In genomic region chr1:231301990-231302389, GRCh38 we compare ENCODE assay signal across 32 cellular contexts. TPM values are rescaled to one million over a fixed set of nuclear protein-coding genes. Genes with fewer than 3 reads are reported as not detected.
DNase-seq lines count a peak whose midpoint lies in the region; ATAC-seq, FAIRE-seq and TF ChIP-seq lines count a peak whose summit lies in the region.
"Had no signal": no experiment of that assay in that cellular context is flagged by ENCODE, and none has a peak within 500 bp of the region (broad histone marks: within the 10 kb centered on the region; RNA-seq: fewer than 3 reads in every experiment).

No MANE protein-coding gene starts in this region.

- no peak for TF ChIP-seq CTCF in liver (IDR thresholded peaks at IDR 0.05; ENCODE audit: low read depth, low read length, missing input control)
- no peak for TF ChIP-seq CTCF in HepG2 (CRISPR knock-in tag; IDR thresholded peaks at IDR 0.05)
- TF ChIP-seq CTCF in HEK293 (tag by site-specific recombination; IDR thresholded peaks at IDR 0.05) = no peak
- TF ChIP-seq CTCF in upper lobe of right lung (IDR thresholded peaks at IDR 0.05) = no peak

- in situ Hi-C loops in HepG2 (cut with HindIII; ENCODE audit: extremely low pct_ligation_motif_present, low pct_unique_long_range_greater_than_20kb) = no loop called here

- TF ChIP-seq POLR2A in HepG2 (IDR thresholded peaks at IDR 0.05; ENCODE audit: insufficient read depth in 1 of 2, low read depth in 2 of 2, low read length in 2 of 2) = no peak

- ATAC-seq in HepG2 (no peak), left lobe of liver (peak; percentile 80), GM18861 (IDR thresholded peaks at IDR 0.05; ENCODE audit: unreplicated experiment) (no peak), upper lobe of right lung (no peak)
- ATAC-seq: A549; CD8-positive, alpha-beta T cell had no signal

- TF ChIP-seq RAD21 in liver (IDR thresholded peaks at IDR 0.05) = no peak
- TF ChIP-seq RAD21 in HepG2 (CRISPR knock-in tag; IDR thresholded peaks at IDR 0.05) = no peak

- CTCF ChIA-PET in HepG2 (lab: Yijun Ruan, JAX; ENCODE audit: low intra/inter-chr PET ratio, low total read pairs) = no interaction called here
- CTCF ChIA-PET in HEK293 (lab: Yijun Ruan, JAX) = interaction anchor here (0.6 kb wide), 1 partner anchor 681 kb away, joined by 3 read pairs; no protein-coding TSS in a partner anchor

- no peak overlapping the region for H3K9ac ChIP-seq in liver (ENCODE audit: low read depth in 1 of 2, low read length in 2 of 2)
- no peak overlapping the region for H3K9ac ChIP-seq in HepG2 (ENCODE audit: insufficient read depth, low read depth, low read length)
- H3K9ac ChIP-seq: BLaER1; BLaER1 treated with 17β-estradiol and CSF1 and Interleukin-3, amounts not matched to agents 10 nM and 100 nM had no signal

- H3K4me3 ChIP-seq in liver (ENCODE audit: low read depth in 1 of 3, low read length in 3 of 3) = no peak overlapping the region
- H3K4me3 ChIP-seq in HepG2 (replicated peaks in 1 of 3; ENCODE audit: insufficient read depth in 1 of 3, low read depth in 2 of 3, low read length in 3 of 3) = no peak overlapping the region
- no peak overlapping the region for H3K4me3 ChIP-seq in HEK293 (ENCODE audit: low read depth, low read length)
- no peak overlapping the region for H3K4me3 ChIP-seq in upper lobe of right lung
- H3K4me3 ChIP-seq: A549; BLaER1; BLaER1 treated with 17β-estradiol and CSF1 and Interleukin-3, amounts not matched to agents 10 nM and 100 nM had no signal

- DNase-seq in HepG2 (ENCODE audit: low spot score) (no peak), left lobe of liver (ENCODE audit: low spot score) (peak; percentile 51), upper lobe of right lung (no peak)
- DNase-seq: 8988T; ACHN; AML-193; BE2C; C1 segment of cervical spinal cord; Caco-2; Calu3; CD4-positive, alpha-beta memory T cell; CD4-positive, alpha-beta T cell; CD4-positive, CD25-positive, alpha-beta regulatory T cell; CD8-positive, alpha-beta memory T cell; CD8-positive, alpha-beta T cell; COR-L47; DMS 273 treated with DMSO at 0.1 percent for 48 hours; DMS153; DMS79; DMS79 treated with DMSO at 0.1 percent for 48 hours; DND-41; EL had no signal

- BruUV-seq in HepG2 (replicated peaks; lab: Mats Ljungman, UMichigan) = no TSS peak

- H3K9me3 ChIP-seq in liver (ENCODE audit: control insufficient read depth in 4 of 4, low read length in 3 of 4) (no peaks in the 10 kb centered on the region), HepG2 (ENCODE audit: low read length) (no peaks in the 10 kb centered on the region), HEK293 (ENCODE audit: control insufficient read depth, insufficient read depth, low read depth, low read length) (no peaks in the 10 kb centered on the region), upper lobe of right lung (no peaks in the 10 kb centered on the region)
- H3K9me3 ChIP-seq: A549; BE2C; BLaER1; BLaER1 treated with 17β-estradiol and CSF1 and Interleukin-3, amounts not matched to agents 10 nM and 100 nM; Caco-2 had no signal

- H3K27ac ChIP-seq in liver (ENCODE audit: low read depth in 1 of 2, low read length in 2 of 2) (no peak overlapping the region), HepG2 (ENCODE audit: extremely low read length, insufficient read depth, low read length) (no peak overlapping the region), HEK293 (ENCODE audit: extremely low read depth, low read depth, low read length) (no peak overlapping the region), upper lobe of right lung (no peak overlapping the region)
- H3K27ac ChIP-seq: 22Rv1; A549; BLaER1; BLaER1 treated with 17β-estradiol and CSF1 and Interleukin-3, amounts not matched to agents 10 nM and 100 nM; C4-2B had no signal

- no peak overlapping the region for H2AFZ ChIP-seq in HepG2 (ENCODE audit: low read length)

- TF ChIP-seq EP300 in HepG2 (IDR thresholded peaks at IDR 0.05; ENCODE audit: low read depth in 2 of 2, low read length in 2 of 2) (no peak), HepG2 (CRISPR knock-in tag; IDR thresholded peaks at IDR 0.05; ENCODE audit: borderline replicate concordance) (no peak)

- no peaks in the 10 kb centered on the region for H3K4me1 ChIP-seq in liver (ENCODE audit: control insufficient read depth in 4 of 4, insufficient read depth in 4 of 4, low read length in 3 of 4)
- no peaks in the 10 kb centered on the region for H3K4me1 ChIP-seq in HepG2 (ENCODE audit: insufficient read depth, low read length)
- H3K4me1 ChIP-seq in HEK293 (ENCODE audit: control insufficient read depth, insufficient read depth, low read length) = no peaks in the 10 kb centered on the region
- H3K4me1 ChIP-seq in upper lobe of right lung = no peaks in the 10 kb centered on the region
- H3K4me1 ChIP-seq: A549; BE2C; BLaER1; BLaER1 treated with 17β-estradiol and CSF1 and Interleukin-3, amounts not matched to agents 10 nM and 100 nM; Caco-2 had no signal

- H4K20me1 ChIP-seq in HepG2 (ENCODE audit: insufficient read depth, low read length) = no peaks in the 10 kb centered on the region
- H4K20me1 ChIP-seq: BLaER1; BLaER1 treated with 17β-estradiol and CSF1 and Interleukin-3, amounts not matched to agents 10 nM and 100 nM had no signal

- intact Hi-C loops in HepG2 (cut with micrococcal nuclease; ENCODE audit: unreplicated experiment) = no loop called here
- intact Hi-C loops in upper lobe of right lung (cut with DNase I) = no loop called here

- H3K79me2 ChIP-seq in HepG2 (ENCODE audit: insufficient read depth, low read length) = no peaks in the 10 kb centered on the region

- FAIRE-seq in HepG2 (lab: Jason Lieb, UNC) = no peak
- FAIRE-seq: A204.1, A549, D721Med had no signal

- POLR2A ChIA-PET in HepG2 (lab: Yijun Ruan, JAX) = no interaction called here
- POLR2A ChIA-PET in HEK293 (lab: Yijun Ruan, JAX) = no interaction called here

- H3K36me3 ChIP-seq in liver (ENCODE audit: control insufficient read depth in 4 of 4, insufficient read depth in 3 of 4, low read depth in 1 of 4, low read length in 3 of 4) = no peaks in the 10 kb centered on the region
- H3K36me3 ChIP-seq in HepG2 (replicated peaks in 1 of 2; ENCODE audit: control insufficient read depth in 1 of 2, insufficient read depth in 2 of 2, low read length in 2 of 2) = no peaks in the 10 kb centered on the region
- H3K36me3 ChIP-seq in HEK293 (ENCODE audit: control insufficient read depth in 2 of 2, insufficient read depth in 1 of 2, low read length in 2 of 2) = no peaks in the 10 kb centered on the region
- no peaks in the 10 kb centered on the region for H3K36me3 ChIP-seq in upper lobe of right lung
- H3K36me3 ChIP-seq: BE2C; BLaER1; BLaER1 treated with 17β-estradiol and CSF1 and Interleukin-3, amounts not matched to agents 10 nM and 100 nM had no signal

- no peak overlapping the region for H3K4me2 ChIP-seq in HepG2 (ENCODE audit: low read depth, low read length)
- H3K4me2 ChIP-seq: A549; BLaER1; BLaER1 treated with 17β-estradiol and CSF1 and Interleukin-3, amounts not matched to agents 10 nM and 100 nM had no signal

- H3K27me3 ChIP-seq in liver (ENCODE audit: control insufficient read depth in 4 of 4, insufficient read depth in 4 of 4, low read length in 3 of 4) (no peaks in the 10 kb centered on the region), HepG2 (ENCODE audit: control insufficient read depth in 1 of 2, insufficient read depth in 2 of 2, low read length in 2 of 2) (no peaks in the 10 kb centered on the region; a peak in 1 of 5 replicates), upper lobe of right lung (no peaks in the 10 kb centered on the region)
- H3K27me3 ChIP-seq: BE2C; BLaER1; BLaER1 treated with 17β-estradiol and CSF1 and Interleukin-3, amounts not matched to agents 10 nM and 100 nM had no signal

- 51% methylated on average over 3 of the region's 3 CpGs for WGBS in liver
- 29% methylated on average over 3 of the region's 3 CpGs for WGBS in HepG2 (ENCODE audit: low lambda C conversion rate)

RNA-seq across cellular contexts. Expression of gene EXOC8, which starts 35.7 kb away (rescaled TPM):
- total RNA-seq in liver (10 to 100 TPM; 12.2 to 13.4 TPM), HepG2 (2016; rRNA removed; fragmentation: Illumina TruSeq; extraction: Trizol) (7.9 and 12.0 TPM in 2 replicates), left lobe of liver (7.1 TPM), upper lobe of right lung (19.3 TPM)
- polyA plus RNA-seq in liver (1 to 10 TPM; 1.6 to 2.8 TPM), HepG2 (2011; rRNA removed) (2.1 and 2.4 TPM in 2 replicates)
- 0.40 and 0.71 TPM in 2 replicates for total RNA-seq in HepG2 (2016; cell fraction: cytosol; rRNA removed; fragmentation: Illumina TruSeq; extraction: Trizol; ENCODE audit: low read depth)
- total RNA-seq in HepG2 (2016; cell fraction: insoluble cytoplasmic fraction; rRNA removed; fragmentation: Illumina TruSeq; extraction: Trizol) = 7.4 and 10.9 TPM in 2 replicates
- total RNA-seq in HepG2 (2016; cell fraction: membrane; rRNA removed; fragmentation: Illumina TruSeq; extraction: Trizol) = 2.4 and 3.3 TPM in 2 replicates
- 6.8 and 7.1 TPM in 2 replicates for total RNA-seq in HepG2 (2016; cell fraction: nucleus; rRNA removed; fragmentation: Illumina TruSeq; extraction: Trizol)
- 1.1 and 1.6 TPM in 2 replicates for polyA plus RNA-seq in HepG2 (2011; cell fraction: cytosol; rRNA removed)
- polyA plus RNA-seq in HepG2 (2011; cell fraction: nucleus; rRNA removed) = 2.8 and 3.3 TPM in 2 replicates
- 3.4 TPM in 2 replicates for polyA plus RNA-seq in HepG2 (2012)
- 0.14 and 0.19 TPM in 2 replicates for polyA plus RNA-seq in HepG2 (2016; cell fraction: cytosol; fragmentation: Illumina TruSeq; extraction: Trizol; ENCODE audit: low read depth)
- polyA plus RNA-seq in HepG2 (2016; cell fraction: insoluble cytoplasmic fraction; fragmentation: Illumina TruSeq; extraction: Trizol; ENCODE audit: low read depth) = 6.1 and 6.9 TPM in 2 replicates
- 0.82 and 0.91 TPM in 2 replicates for polyA plus RNA-seq in HepG2 (2016; cell fraction: membrane; fragmentation: Illumina TruSeq; extraction: Trizol; ENCODE audit: low read depth)
- polyA plus RNA-seq in HepG2 (2016; cell fraction: nucleus; fragmentation: Illumina TruSeq; extraction: Trizol; ENCODE audit: insufficient read depth, low read depth) = 7.0 and 7.6 TPM in 2 replicates
- polyA minus RNA-seq in HepG2 (2011; rRNA and poly(A)+ RNA removed; ENCODE audit: low replicate concordance) = 6.2 and 13.6 TPM in 2 replicates
- 5.3 and 6.2 TPM in 2 replicates for polyA minus RNA-seq in HepG2 (2011; cell fraction: cytosol; rRNA and poly(A)+ RNA removed)
- 6.1 and 6.2 TPM in 2 replicates for polyA minus RNA-seq in HepG2 (2011; cell fraction: nucleus; rRNA and poly(A)+ RNA removed)

RNA-seq across cellular contexts. Expression of gene SPRTN, which starts 36.1 kb away (rescaled TPM):
- total RNA-seq in liver (1 to 10 TPM; 7.8 to 8.9 TPM), HepG2 (2016; rRNA removed; fragmentation: Illumina TruSeq; extraction: Trizol) (15.2 and 17.7 TPM in 2 replicates), left lobe of liver (7.0 TPM), upper lobe of right lung (9.6 TPM)
- polyA plus RNA-seq in liver (1 to 10 TPM; 2.1 to 5.1 TPM), HepG2 (2011; rRNA removed) (3.9 and 4.2 TPM in 2 replicates)
- 1.6 and 2.0 TPM in 2 replicates for total RNA-seq in HepG2 (2016; cell fraction: cytosol; rRNA removed; fragmentation: Illumina TruSeq; extraction: Trizol; ENCODE audit: low read depth)
- total RNA-seq in HepG2 (2016; cell fraction: insoluble cytoplasmic fraction; rRNA removed; fragmentation: Illumina TruSeq; extraction: Trizol) = 15.9 and 18.4 TPM in 2 replicates
- 5.3 and 5.5 TPM in 2 replicates for total RNA-seq in HepG2 (2016; cell fraction: membrane; rRNA removed; fragmentation: Illumina TruSeq; extraction: Trizol)
- 13.9 and 19.7 TPM in 2 replicates for total RNA-seq in HepG2 (2016; cell fraction: nucleus; rRNA removed; fragmentation: Illumina TruSeq; extraction: Trizol)
- 5.3 and 5.4 TPM in 2 replicates for polyA plus RNA-seq in HepG2 (2011; cell fraction: cytosol; rRNA removed)
- polyA plus RNA-seq in HepG2 (2011; cell fraction: nucleus; rRNA removed) = 4.3 and 5.4 TPM in 2 replicates
- 4.0 TPM in 2 replicates for polyA plus RNA-seq in HepG2 (2012)
- 0.49 and 0.59 TPM in 2 replicates for polyA plus RNA-seq in HepG2 (2016; cell fraction: cytosol; fragmentation: Illumina TruSeq; extraction: Trizol; ENCODE audit: low read depth)
- polyA plus RNA-seq in HepG2 (2016; cell fraction: insoluble cytoplasmic fraction; fragmentation: Illumina TruSeq; extraction: Trizol; ENCODE audit: low read depth) = 17.4 and 18.3 TPM in 2 replicates
- 1.9 and 2.2 TPM in 2 replicates for polyA plus RNA-seq in HepG2 (2016; cell fraction: membrane; fragmentation: Illumina TruSeq; extraction: Trizol; ENCODE audit: low read depth)
- 9.8 and 12.4 TPM in 2 replicates for polyA plus RNA-seq in HepG2 (2016; cell fraction: nucleus; fragmentation: Illumina TruSeq; extraction: Trizol; ENCODE audit: insufficient read depth, low read depth)
- 8.7 and 42.7 TPM in 2 replicates for polyA minus RNA-seq in HepG2 (2011; rRNA and poly(A)+ RNA removed; ENCODE audit: low replicate concordance)
- polyA minus RNA-seq in HepG2 (2011; cell fraction: cytosol; rRNA and poly(A)+ RNA removed) = 5.3 and 9.5 TPM in 2 replicates
- polyA minus RNA-seq in HepG2 (2011; cell fraction: nucleus; rRNA and poly(A)+ RNA removed) = 23.7 and 28.6 TPM in 2 replicates
